In genomic region chr13:113153810-113154748, GRCh38 we compare ENCODE assay signal across 8 cellular contexts. TPM values are rescaled to one million over a fixed set of nuclear protein-coding genes. Genes with fewer than 3 reads are reported as not detected.
DNase-seq lines count a peak whose midpoint lies in the region; ATAC-seq and TF ChIP-seq lines count a peak whose summit lies in the region.

No MANE protein-coding gene starts in this region.

- peaks cover 7% of the 10 kb centered on the region for H3K9me3 Mint-ChIP-seq in endodermal cell

- H3K4me3 ChIP-seq in GM12865 (ENCODE audit: low read depth, low read length), result peak overlapping the region; percentile 42
- peak overlapping the region; percentile 72 for H3K4me3 ChIP-seq in endodermal cell (ENCODE audit: low read length)
- H3K4me3 ChIP-seq in mesodermal cell (ENCODE audit: extremely low read depth, insufficient read depth, low read length, poor library complexity, severe bottlenecking), result peak overlapping the region; percentile 25

- TF ChIP-seq CTCF in GM12865 (IDR thresholded peaks at IDR 0.05; ENCODE audit: insufficient read depth, low read depth, low read length, missing control alignments) (no peak), endodermal cell (conservative IDR thresholded peaks at IDR 0.05) (no peak)

- peaks cover 13% of the 10 kb centered on the region for H3K27me3 ChIP-seq in endodermal cell (ENCODE audit: control insufficient read depth, insufficient read depth, low read length, poor library complexity, severe bottlenecking)

- H3K9me3 ChIP-seq in endodermal cell (ENCODE audit: control insufficient read depth, low read length) (peaks cover 13% of the 10 kb centered on the region), mesodermal cell (ENCODE audit: control insufficient read depth, low read length) (no peaks in the 10 kb centered on the region)

- H3K9ac ChIP-seq in endodermal cell (ENCODE audit: extremely low read depth, low read length, poor library complexity, severe bottlenecking), result peak overlapping the region; percentile 18

- no peak overlapping the region for H3K27ac ChIP-seq in endodermal cell (ENCODE audit: low read depth, low read length)
- no peak overlapping the region for H3K27ac ChIP-seq in mesodermal cell (ENCODE audit: low read depth, low read length, severe bottlenecking)

- DNase-seq in GM12865 (ENCODE audit: low read depth) (peak; percentile 71), NCI-H774 (lab: John Stamatoyannopoulos, UW) (peak; percentile 88), activated T-cell treated with anti-CD3 and anti-CD28 coated beads for 1 hour (ENCODE audit: low read depth) (peak; percentile 74), endodermal cell (peak; percentile 88)
- DNase-seq in stimulated activated CD8-positive, alpha-beta memory T cell treated with anti-CD3 and anti-CD28 coated beads, Interleukin-15, amount 100 ng/mL, for 24 hours (ENCODE audit: low read depth), result peak; percentile 45

- H3K36me3 ChIP-seq in endodermal cell (ENCODE audit: control insufficient read depth, insufficient read depth, low read length), result no peaks in the 10 kb centered on the region
- no peaks in the 10 kb centered on the region for H3K36me3 ChIP-seq in mesodermal cell (ENCODE audit: control insufficient read depth, insufficient read depth, low read length)

- H3K4me1 Mint-ChIP-seq in endodermal cell, result peaks cover 39% of the 10 kb centered on the region

- 26 to 45% methylated on average over 8 to 17 of the region's 76 CpGs for WGBS in endodermal cell (ENCODE audit: insufficient coverage in 1 of 2, insufficient read length in 1 of 2), 2 experiments
- WGBS in mesodermal cell (ENCODE audit: insufficient coverage in 2 of 2), 2 experiments, result 53 to 93% methylated on average over 4 to 9 of the region's 76 CpGs

- no peaks in the 10 kb centered on the region for H3K27me3 Mint-ChIP-seq in endodermal cell (ENCODE audit: insufficient read depth)

- peak overlapping the region; percentile 66 for H3K4me3 Mint-ChIP-seq in endodermal cell

- peaks cover 10% of the 10 kb centered on the region for H3K36me3 Mint-ChIP-seq in endodermal cell (ENCODE audit: low read depth)

- peak; percentile 60 for ATAC-seq in HG02943 (IDR thresholded peaks at IDR 0.05; ENCODE audit: low read depth, unreplicated experiment)
- ATAC-seq in GM19328 (IDR thresholded peaks at IDR 0.05; ENCODE audit: unreplicated experiment), result no peak

- peak overlapping the region; percentile 87 for H3K27ac Mint-ChIP-seq in endodermal cell

- H3K4me1 ChIP-seq in endodermal cell (ENCODE audit: control insufficient read depth, insufficient read depth, low read length) (peaks cover 14% of the 10 kb centered on the region), mesodermal cell (ENCODE audit: control insufficient read depth, insufficient read depth, low read length, poor library complexity, severe bottlenecking) (no peaks in the 10 kb centered on the region)

RNA-seq across cellular contexts. Expression of gene PROZ, which starts 4.4 kb away (rescaled TPM):
- total RNA-seq in endodermal cell, result under 1 TPM; 0.40 to 0.84 TPM
- 0.53 TPM for polyA plus RNA-seq in endodermal cell (2013, experiment 1 of 2)
- polyA plus RNA-seq in endodermal cell (2013, experiment 2 of 2), result not detected
- not detected for polyA plus RNA-seq in mesodermal cell (2013, experiment 1 of 2)
- polyA plus RNA-seq in mesodermal cell (2013, experiment 2 of 2), result not detected

RNA-seq across cellular contexts. Expression of gene F10, which starts 31.5 kb away (rescaled TPM):
- 10 to 100 TPM; 18.7 to 32.4 TPM for total RNA-seq in endodermal cell
- 15.5 TPM for polyA plus RNA-seq in endodermal cell (2013, experiment 1 of 2)
- polyA plus RNA-seq in endodermal cell (2013, experiment 2 of 2), result 18.2 TPM
- polyA plus RNA-seq in mesodermal cell (2013, experiment 1 of 2), result 13.0 TPM
- polyA plus RNA-seq in mesodermal cell (2013, experiment 2 of 2), result 10.2 TPM

RNA-seq across cellular contexts. Expression of gene F7, which starts 48.5 kb away (rescaled TPM):
- 1 to 10 TPM; 4.7 to 6.4 TPM for total RNA-seq in endodermal cell
- polyA plus RNA-seq in endodermal cell (2013, experiment 1 of 2), result 2.3 TPM
- 1.2 TPM for polyA plus RNA-seq in endodermal cell (2013, experiment 2 of 2)
- polyA plus RNA-seq in mesodermal cell (2013, experiment 1 of 2), result 0.70 TPM
- 0.76 TPM for polyA plus RNA-seq in mesodermal cell (2013, experiment 2 of 2)

RNA-seq across cellular contexts. Expression of gene PCID2, which starts 54.4 kb away (rescaled TPM):
- total RNA-seq in endodermal cell, result 10 to 100 TPM; 70.5 to 71.7 TPM
- 55.5 TPM for polyA plus RNA-seq in endodermal cell (2013, experiment 1 of 2)
- polyA plus RNA-seq in endodermal cell (2013, experiment 2 of 2), result 54.2 TPM
- polyA plus RNA-seq in mesodermal cell (2013, experiment 1 of 2), result 46.9 TPM
- 47.9 TPM for polyA plus RNA-seq in mesodermal cell (2013, experiment 2 of 2)

RNA-seq across cellular contexts. Expression of gene CUL4A, which starts 55.3 kb away (rescaled TPM):
- 10 to 100 TPM; 92.9 to 99.4 TPM for total RNA-seq in endodermal cell
- 64.6 TPM for polyA plus RNA-seq in endodermal cell (2013, experiment 1 of 2)
- polyA plus RNA-seq in endodermal cell (2013, experiment 2 of 2), result 64.5 TPM
- polyA plus RNA-seq in mesodermal cell (2013, experiment 1 of 2), result 63.4 TPM
- polyA plus RNA-seq in mesodermal cell (2013, experiment 2 of 2), result 56.3 TPM
